Comparison of ENCODE assay signal across 22 cellular contexts in genomic region chr6:105474234-105474633, GRCh38.
A peak's percentile ranks its signal among the peaks of the same experiment; 100 is the strongest.
DNase-seq lines count a peak whose midpoint lies in the region; ATAC-seq and TF ChIP-seq lines count a peak whose summit lies in the region.
"Had no signal": no experiment of that assay in that cellular context is flagged by ENCODE, and none has a peak within 500 bp of the region (broad histone marks: within the 10 kb centered on the region; RNA-seq: fewer than 3 reads in every experiment).

No MANE protein-coding gene starts in this region.

- H3K4me2 ChIP-seq in parathyroid adenoma (ENCODE audit: low read length) = no peak overlapping the region

- H3K36me3 ChIP-seq in parathyroid adenoma (ENCODE audit: control insufficient read depth, insufficient read depth, low read length) (no peaks in the 10 kb centered on the region), stomach (no peaks in the 10 kb centered on the region)
- H3K36me3 ChIP-seq: BE2C, ovary, SJSA1, thyroid gland had no signal

- no peak for TF ChIP-seq POLR2A in stomach (IDR thresholded peaks at IDR 0.05)

- no peaks in the 10 kb centered on the region for H3K79me2 ChIP-seq in parathyroid adenoma

- intact Hi-C loops in stomach (cut with DNase I; ENCODE audit: low total_unique reads) = no loop called here

- peak; percentile 97 for ATAC-seq in WTC11
- ATAC-seq in HG02571 (IDR thresholded peaks at IDR 0.05; ENCODE audit: unreplicated experiment) = no peak
- ATAC-seq in T-helper 17 cell = no peak
- ATAC-seq: activated CD8-positive, alpha-beta memory T cell treated with anti-CD3 and anti-CD28 coated beads, Interleukin-2, amount 10 ng/mL, durations not matched to agents 7 days and 5 days; HCT116 had no signal

- CTCF ChIA-PET in WTC11 (lab: Charles Lee) = interaction anchor here (0.6 to 1.3 kb wide), 3 partner anchors 19 to 827 kb away, joined by 3 to 11 read pairs (median 3); no protein-coding TSS in a partner anchor

- H3K9ac ChIP-seq in parathyroid adenoma = no peak overlapping the region

- H3K4me1 ChIP-seq in parathyroid adenoma (no peaks in the 10 kb centered on the region), stomach (no peaks in the 10 kb centered on the region)
- H3K4me1 ChIP-seq: BE2C, thyroid gland had no signal

- POLR2A ChIA-PET in WTC11 (lab: Charles Lee) = no interaction called here

- H3K27ac Mint-ChIP-seq in WTC11 (peak overlapping the region; percentile 71; the same call in 1 of the 2 replicates), T-helper 17 cell (no peak overlapping the region)
- H3K27ac Mint-ChIP-seq: activated CD8-positive, alpha-beta memory T cell treated with anti-CD3 and anti-CD28 coated beads, Interleukin-2, amount 10 ng/mL, durations not matched to agents 7 days and 5 days; dendritic cell treated with granulocyte-macrophage colony-stimulating factor and Interleukin-4, amounts not matched to agents 40 ng/mL and 50 ng/mL, for 4 days; T-helper 2 cell treated with Interferon-gamma antibody and Interleukin-4, amounts not matched to agents 5 μg/mL and 100 μg/mL, for 36 hours had no signal

- WGBS in stomach, 5 donors = 53 to 67% (median 58%) methylated on average over 5 of the region's 5 CpGs

- H3K9me3 ChIP-seq in parathyroid adenoma (ENCODE audit: control insufficient read depth, low read length) (no peaks in the 10 kb centered on the region), T-helper 17 cell (ENCODE audit: control insufficient read depth, low read length, poor library complexity, severe bottlenecking) (peaks cover 4% of the 10 kb centered on the region), stomach (peaks cover 0 to 12% (median 9%) of the 10 kb centered on the region in 4 donors)
- H3K9me3 ChIP-seq: BE2C, ovary, SJSA1, thyroid gland had no signal

- H3K9me3 Mint-ChIP-seq in WTC11 = peaks cover 18% of the 10 kb centered on the region

- H2AFZ ChIP-seq in parathyroid adenoma = peak overlapping the region; percentile 1

- H3K36me3 Mint-ChIP-seq in WTC11 (peaks cover 8% of the 10 kb centered on the region), T-helper 17 cell (ENCODE audit: low read depth) (peaks cover 4% of the 10 kb centered on the region)

- H3K4me3 ChIP-seq in fibroblast of mammary gland (ENCODE audit: control insufficient read depth, low read depth, low read length) = no peak overlapping the region
- H3K4me3 ChIP-seq in parathyroid adenoma (ENCODE audit: low read depth, low read length) = no peak overlapping the region
- H3K4me3 ChIP-seq in stomach = no peak overlapping the region
- H3K4me3 ChIP-seq: ovary, SJSA1, thyroid gland had no signal

- H3K27me3 Mint-ChIP-seq in WTC11 (ENCODE audit: low read depth) = no peaks in the 10 kb centered on the region
- peaks cover 12% of the 10 kb centered on the region for H3K27me3 Mint-ChIP-seq in T-helper 17 cell

- TF ChIP-seq CTCF in WTC11 (IDR thresholded peaks at IDR 0.05) (no peak), fibroblast of mammary gland (conservative IDR thresholded peaks at IDR 0.05; ENCODE audit: control insufficient read depth, insufficient read depth, low read depth, low read length) (no peak), parathyroid adenoma (IDR thresholded peaks at IDR 0.05) (no peak), stomach (IDR thresholded peaks at IDR 0.05) (no peak)

- DNase-seq in GM04504 (ENCODE audit: low read depth) (peak; percentile 42), WTC11 (ENCODE audit: low spot score) (peak; percentile 22), fibroblast of mammary gland (ENCODE audit: low read depth) (peak; percentile 34), NCI-H1930 (lab: John Stamatoyannopoulos, UW) (no peak), T-helper 17 cell (no peak), stomach (no peak)
- DNase-seq: activated CD4-positive, CD25-positive, alpha-beta regulatory T cell treated with anti-CD3 and anti-CD28 coated beads, Interleukin-2, amount 50 U/mL, for 72 hours; activated CD8-positive, alpha-beta memory T cell treated with anti-CD3 and anti-CD28 coated beads, Interleukin-2, amount 10 ng/mL, durations not matched to agents 7 days and 5 days; activated effector memory CD4-positive, alpha-beta T cell treated with anti-CD3 and anti-CD28 coated beads, Interleukin-2, amount 50 U/mL, for 16 hours; aorta; BE2C; Karpas-422; NCI-H1105 treated with DMSO at 0.1 percent for 48 hours; OCI-M1; ovary; thyroid gland had no signal

- H3K27me3 ChIP-seq in parathyroid adenoma (ENCODE audit: control insufficient read depth, insufficient read depth, low read length) (no peaks in the 10 kb centered on the region), stomach (no peaks in the 10 kb centered on the region)
- H3K27me3 ChIP-seq: ovary, SJSA1, thyroid gland had no signal

- H3K4me3 Mint-ChIP-seq in WTC11 (no peak overlapping the region), T-helper 17 cell (no peak overlapping the region)
- H3K4me3 Mint-ChIP-seq: activated CD8-positive, alpha-beta memory T cell treated with anti-CD3 and anti-CD28 coated beads, Interleukin-2, amount 10 ng/mL, durations not matched to agents 7 days and 5 days; dendritic cell treated with granulocyte-macrophage colony-stimulating factor and Interleukin-4, amounts not matched to agents 40 ng/mL and 50 ng/mL, for 4 days; T-helper 2 cell treated with Interferon-gamma antibody and Interleukin-4, amounts not matched to agents 5 μg/mL and 100 μg/mL, for 36 hours had no signal

- H3K27ac ChIP-seq in parathyroid adenoma (no peak overlapping the region), stomach (no peak overlapping the region)
- H3K27ac ChIP-seq: ovary, SJSA1, thyroid gland had no signal

- H3K4me1 Mint-ChIP-seq in WTC11 (peaks cover 15% of the 10 kb centered on the region), T-helper 17 cell (no peaks in the 10 kb centered on the region)

- no peak for TF ChIP-seq EP300 in stomach (IDR thresholded peaks at IDR 0.05)

TF ChIP-seq in WTC11, 78 proteins besides CTCF, POLR2A, EP300 and RAD21:
- TF ChIP-seq ZNF396 (CRISPR knock-in tag; IDR thresholded peaks at IDR 0.05; ENCODE audit: borderline replicate concordance) (no peak), JAZF1 (CRISPR knock-in tag; IDR thresholded peaks at IDR 0.05) (no peak), E2F5 (CRISPR knock-in tag; IDR thresholded peaks at IDR 0.05) (no peak), CREM (CRISPR knock-in tag; IDR thresholded peaks at IDR 0.05) (no peak), TEAD4 (CRISPR knock-in tag; IDR thresholded peaks at IDR 0.05) (peak; percentile 32; the same call in 1 of the 2 replicates)

Comparison
In these comparisons a context has a peak if more than half of its experiments do, and no peak if none do; other contexts are left out.
1. DNase-seq: peak in GM04504 (single experiment), WTC11 (single experiment) and fibroblast of mammary gland (single experiment); none in NCI-H1930 (0 of 2), T-helper 17 cell (0 of 3) and stomach (single experiment).